In the genomic region with DNA sequence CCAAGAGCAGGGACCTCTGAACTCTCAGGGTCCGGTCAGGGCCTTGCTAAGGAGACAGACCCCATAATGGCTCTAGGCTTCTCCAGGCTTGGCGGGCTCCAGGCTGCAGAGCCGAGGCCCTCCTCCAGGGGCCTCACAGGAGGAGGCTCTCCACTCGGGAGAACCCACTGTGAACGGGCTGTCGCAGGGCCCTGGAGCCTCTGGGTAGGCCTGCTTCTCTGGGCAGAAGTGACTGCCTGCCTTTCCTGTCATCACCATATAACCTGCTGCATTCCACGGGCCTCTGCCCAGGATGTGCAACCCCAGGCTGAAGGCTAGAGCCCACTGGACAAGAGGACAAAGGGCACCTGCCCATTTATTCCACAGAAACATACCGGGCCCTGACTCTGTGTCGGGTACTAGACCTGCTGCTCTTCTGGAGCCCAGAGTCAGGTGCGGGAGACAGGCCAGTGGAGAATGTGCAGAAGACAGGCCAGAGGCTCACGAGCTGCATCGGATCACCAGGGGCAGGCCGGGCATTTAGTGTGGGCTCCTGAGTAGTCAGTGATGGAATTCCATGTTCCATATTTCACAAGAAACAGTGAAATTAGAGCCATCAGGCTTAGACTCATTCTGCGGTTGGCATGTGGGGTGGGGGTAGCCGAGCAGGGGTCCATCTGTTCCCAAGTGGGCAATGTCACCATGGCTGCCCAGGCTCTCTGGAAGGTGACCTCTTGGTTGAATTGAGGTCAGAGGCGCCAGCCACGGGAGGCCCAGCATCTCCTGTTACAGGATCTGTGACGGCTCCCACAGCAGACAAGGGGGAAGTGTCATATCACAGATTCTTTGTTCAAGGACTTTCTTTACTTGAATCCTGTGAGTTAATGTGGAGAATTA, we compare ENCODE assay signal across 1 cellular context.
TF ChIP-seq lines count a peak whose summit lies in the region.

No MANE protein-coding gene starts in this region.

TF ChIP-seq in H1, 55 proteins besides CTCF, POLR2A, EP300 and RAD21:
- no peak for TF ChIP-seq NANOG (IDR thresholded peaks at IDR 0.05; ENCODE audit: insufficient read depth, low read depth, low read length, poor library complexity, severe bottlenecking)
- TF ChIP-seq CHD2 (IDR thresholded peaks at IDR 0.05; ENCODE audit: low read length) = no peak
- no peak for TF ChIP-seq ZNF274 (IDR thresholded peaks at IDR 0.05; ENCODE audit: borderline replicate concordance, extremely low read depth, low read length)
